In genomic region chr3:60314064-60314463, GRCh38 we compare ENCODE assay signal across 22 cellular contexts.
"Had no signal": no experiment of that assay in that cellular context is flagged by ENCODE, and none has a peak within 500 bp of the region (broad histone marks: within the 10 kb centered on the region; RNA-seq: fewer than 3 reads in every experiment).

No MANE protein-coding gene starts in this region.

- H3K4me3 Mint-ChIP-seq: activated naive CD4-positive, alpha-beta T cell treated with anti-CD3 and anti-CD28 coated beads, Interleukin-2, amount 50 U/mL, for 24 hours; endodermal cell; stimulated activated memory B cell treated with anti-CD40 and anti-IgM and Interleukin-4, amounts not matched to agents 10 μg/mL and 1 μg/mL and 100 μg/mL, for 72 hours; T-helper 1 cell treated with Interleukin-12 subunit alpha and Interleukin-12 subunit beta and Interleukin-4 antibody, amounts not matched to agents 30 μg/mL and 1 μg/mL, for 36 hours had no signal

- H3K36me3 Mint-ChIP-seq: stimulated activated memory B cell treated with anti-CD40 and anti-IgM and Interleukin-4, amounts not matched to agents 10 μg/mL and 1 μg/mL and 100 μg/mL, for 72 hours had no signal

- H3K9me3 ChIP-seq: body of pancreas, colonic mucosa, ovary had no signal

- H3K27ac Mint-ChIP-seq: activated naive CD4-positive, alpha-beta T cell treated with anti-CD3 and anti-CD28 coated beads, Interleukin-2, amount 50 U/mL, for 24 hours; endodermal cell; stimulated activated memory B cell treated with anti-CD40 and anti-IgM and Interleukin-4, amounts not matched to agents 10 μg/mL and 1 μg/mL and 100 μg/mL, for 72 hours; T-helper 1 cell treated with Interleukin-12 subunit alpha and Interleukin-12 subunit beta and Interleukin-4 antibody, amounts not matched to agents 30 μg/mL and 1 μg/mL, for 36 hours had no signal

- H3K36me3 ChIP-seq: colonic mucosa, left ventricle myocardium inferior, ovary, spleen had no signal

- H3K4me1 Mint-ChIP-seq: stimulated activated memory B cell treated with anti-CD40 and anti-IgM and Interleukin-4, amounts not matched to agents 10 μg/mL and 1 μg/mL and 100 μg/mL, for 72 hours had no signal

- H3K4me1 ChIP-seq: colonic mucosa, left ventricle myocardium inferior, spleen had no signal

- H3K27ac ChIP-seq: colonic mucosa, epithelial cell of prostate, left ventricle myocardium inferior, ovary, spleen had no signal

- ATAC-seq: body of pancreas; sciatic nerve; stimulated activated memory B cell treated with anti-CD40 and anti-IgM and Interleukin-4, amounts not matched to agents 10 μg/mL and 1 μg/mL and 100 μg/mL, for 72 hours had no signal

- H3K9me3 Mint-ChIP-seq: activated naive CD4-positive, alpha-beta T cell treated with anti-CD3 and anti-CD28 coated beads, Interleukin-2, amount 50 U/mL, for 24 hours; endodermal cell; stimulated activated memory B cell treated with anti-CD40 and anti-IgM and Interleukin-4, amounts not matched to agents 10 μg/mL and 1 μg/mL and 100 μg/mL, for 72 hours had no signal

- FAIRE-seq: keratinocyte had no signal

- H3K27me3 ChIP-seq: body of pancreas, colonic mucosa, ovary, spleen had no signal

- DNase-seq: activated CD4-positive, alpha-beta T cell treated with anti-CD3 and anti-CD28 coated beads, Interleukin-2, amount 50 U/mL, for 4 hours; activated CD4-positive, CD25-positive, alpha-beta regulatory T cell treated with anti-CD3 and anti-CD28 coated beads, Interleukin-2, amount 50 U/mL, for 72 hours; activated gamma-delta T cell; amygdala; body of pancreas; central memory CD4-positive, alpha-beta T cell; colonic mucosa; endodermal cell; foreskin melanocyte; glutamatergic neuron; hypothalamus; left ventricle myocardium inferior; mammary epithelial cell; ovary; spleen; stimulated activated CD4-positive, alpha-beta T cell treated with anti-CD3 and anti-CD28 coated beads, Interleukin-4, amount 100 ng/mL, for 4 hours had no signal

- H3K27me3 Mint-ChIP-seq: activated naive CD4-positive, alpha-beta T cell treated with anti-CD3 and anti-CD28 coated beads, Interleukin-2, amount 50 U/mL, for 24 hours; stimulated activated memory B cell treated with anti-CD40 and anti-IgM and Interleukin-4, amounts not matched to agents 10 μg/mL and 1 μg/mL and 100 μg/mL, for 72 hours had no signal

- H3K4me3 ChIP-seq: body of pancreas, colonic mucosa, left ventricle myocardium inferior, ovary, spleen had no signal
